ENCODE assay signal across 19 cellular contexts in the genomic region with DNA sequence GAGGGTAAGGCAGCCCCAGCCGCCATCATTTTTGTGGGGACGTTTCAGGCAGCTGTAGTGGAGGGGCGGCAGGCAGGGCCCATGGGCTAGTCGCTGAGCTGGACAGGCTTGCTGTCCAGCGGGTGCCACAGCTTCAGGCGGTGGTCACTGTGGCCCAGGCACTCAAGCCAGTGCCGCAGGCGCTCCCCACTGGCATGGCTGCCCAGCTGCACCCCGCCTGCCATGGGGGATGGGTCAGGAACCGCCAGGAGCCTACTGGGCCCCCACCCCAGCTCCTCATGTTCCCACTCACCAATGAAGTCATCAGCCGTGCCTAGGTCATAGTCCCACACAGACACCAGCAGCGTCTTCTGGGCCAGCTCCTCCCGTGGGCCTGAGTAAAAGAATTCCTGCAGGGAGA. TPM values are rescaled to one million over a fixed set of nuclear protein-coding genes. Genes with fewer than 3 reads are reported as not detected.
DNase-seq lines count a peak whose midpoint lies in the region; ATAC-seq and TF ChIP-seq lines count a peak whose summit lies in the region.
"Had no signal": no experiment of that assay in that cellular context is flagged by ENCODE, and none has a peak within 500 bp of the region (broad histone marks: within the 10 kb centered on the region; RNA-seq: fewer than 3 reads in every experiment).

No MANE protein-coding gene starts in this region.

- H3K27ac ChIP-seq in transverse colon = no peak overlapping the region

- H3K9me3 Mint-ChIP-seq in activated naive CD4-positive, alpha-beta T cell treated with anti-CD3 and anti-CD28 coated beads, Interleukin-2, amount 10 ng/mL, durations not matched to agents 7 days and 5 days = no peaks in the 10 kb centered on the region
- H3K9me3 Mint-ChIP-seq in activated CD4-positive, alpha-beta memory T cell treated with anti-CD3 and anti-CD28 coated beads, Interleukin-2, amount 10 ng/mL, durations not matched to agents 7 days and 5 days = no peaks in the 10 kb centered on the region
- no peaks in the 10 kb centered on the region for H3K9me3 Mint-ChIP-seq in effector memory CD8-positive, alpha-beta T cell

- no peak overlapping the region for H3K4me3 ChIP-seq in transverse colon

- peaks cover 14% of the 10 kb centered on the region for H3K27me3 Mint-ChIP-seq in activated naive CD4-positive, alpha-beta T cell treated with anti-CD3 and anti-CD28 coated beads, Interleukin-2, amount 10 ng/mL, durations not matched to agents 7 days and 5 days
- no peaks in the 10 kb centered on the region for H3K27me3 Mint-ChIP-seq in activated CD4-positive, alpha-beta memory T cell treated with anti-CD3 and anti-CD28 coated beads, Interleukin-2, amount 10 ng/mL, durations not matched to agents 7 days and 5 days
- no peaks in the 10 kb centered on the region for H3K27me3 Mint-ChIP-seq in effector memory CD8-positive, alpha-beta T cell

- no peak overlapping the region for H3K4me3 Mint-ChIP-seq in activated naive CD4-positive, alpha-beta T cell treated with anti-CD3 and anti-CD28 coated beads, Interleukin-2, amount 10 ng/mL, durations not matched to agents 7 days and 5 days
- no peak overlapping the region for H3K4me3 Mint-ChIP-seq in activated CD4-positive, alpha-beta memory T cell treated with anti-CD3 and anti-CD28 coated beads, Interleukin-2, amount 10 ng/mL, durations not matched to agents 7 days and 5 days
- peak overlapping the region in 1 of 2 donors; percentile 17 for H3K4me3 Mint-ChIP-seq in effector memory CD8-positive, alpha-beta T cell

- H3K27ac Mint-ChIP-seq in activated naive CD4-positive, alpha-beta T cell treated with anti-CD3 and anti-CD28 coated beads, Interleukin-2, amount 10 ng/mL, durations not matched to agents 7 days and 5 days = peak overlapping the region; percentile 98
- peak overlapping the region; percentile 96 for H3K27ac Mint-ChIP-seq in activated CD4-positive, alpha-beta memory T cell treated with anti-CD3 and anti-CD28 coated beads, Interleukin-2, amount 10 ng/mL, durations not matched to agents 7 days and 5 days
- peak overlapping the region; percentile 99 for H3K27ac Mint-ChIP-seq in effector memory CD8-positive, alpha-beta T cell

- POLR2A ChIA-PET in activated CD4-positive, alpha-beta memory T cell treated with anti-CD3 and anti-CD28 coated beads, Interleukin-2, amount 10 ng/mL, durations not matched to agents 7 days and 5 days (lab: Charles Lee) = interaction anchor here (1.5 to 3.8 kb wide), 7 partner anchors 14 to 259 kb away, joined by 4 to 38 read pairs (median 6); a partner anchor contains a TSS

- peaks cover 15% of the 10 kb centered on the region for H3K27me3 ChIP-seq in transverse colon

- TF ChIP-seq CTCF in transverse colon (IDR thresholded peaks at IDR 0.05) = no peak

- TF ChIP-seq EP300 in transverse colon (IDR thresholded peaks at IDR 0.05; ENCODE audit: low read depth) = no peak

- in situ Hi-C loops in transverse colon (cut with MboI; ENCODE audit: low pct_ligation_motif_present in 1 of 4, low pct_unique_long_range_greater_than_20kb in 1 of 4, low sequenced_read_pairs in 3 of 4) = no loop called here

- intact Hi-C loops in transverse colon (cut with DNase I; ENCODE audit: low total_unique reads) = no loop called here

- ATAC-seq in effector memory CD8-positive, alpha-beta T cell (replicated peaks) = no peak
- ATAC-seq in GM21737 (IDR thresholded peaks at IDR 0.05; ENCODE audit: unreplicated experiment) (no peak), HG02938 (IDR thresholded peaks at IDR 0.05; ENCODE audit: unreplicated experiment) (no peak)

- 90% methylated on average over 13 of the region's 13 CpGs; no CpG with 5 or more reads in 1 of the 2 donors for WGBS in transverse colon (ENCODE audit: low coverage in 1 of 2), 2 donors

- H3K4me1 Mint-ChIP-seq in activated naive CD4-positive, alpha-beta T cell treated with anti-CD3 and anti-CD28 coated beads, Interleukin-2, amount 10 ng/mL, durations not matched to agents 7 days and 5 days = peaks cover 47% of the 10 kb centered on the region
- peaks cover 46% of the 10 kb centered on the region for H3K4me1 Mint-ChIP-seq in activated CD4-positive, alpha-beta memory T cell treated with anti-CD3 and anti-CD28 coated beads, Interleukin-2, amount 10 ng/mL, durations not matched to agents 7 days and 5 days
- peaks cover 27 to 30% of the 10 kb centered on the region in 2 donors for H3K4me1 Mint-ChIP-seq in effector memory CD8-positive, alpha-beta T cell (ENCODE audit: low read depth in 2 of 2)

- H3K4me1 ChIP-seq in transverse colon = peaks cover 8 to 19% (median 16%) of the 10 kb centered on the region in 4 donors

- peaks cover 0 to 3% (median 0%) of the 10 kb centered on the region in 4 donors for H3K36me3 ChIP-seq in transverse colon

- TF ChIP-seq POLR2A in transverse colon (IDR thresholded peaks at IDR 0.05) = no peak

- H3K36me3 Mint-ChIP-seq in activated naive CD4-positive, alpha-beta T cell treated with anti-CD3 and anti-CD28 coated beads, Interleukin-2, amount 10 ng/mL, durations not matched to agents 7 days and 5 days = peaks cover 25% of the 10 kb centered on the region
- peaks cover 43% of the 10 kb centered on the region for H3K36me3 Mint-ChIP-seq in activated CD4-positive, alpha-beta memory T cell treated with anti-CD3 and anti-CD28 coated beads, Interleukin-2, amount 10 ng/mL, durations not matched to agents 7 days and 5 days (ENCODE audit: low read depth)
- H3K36me3 Mint-ChIP-seq in effector memory CD8-positive, alpha-beta T cell (ENCODE audit: insufficient read depth) = peaks cover 47% of the 10 kb centered on the region

- peak; percentile 19 for DNase-seq in activated naive CD4-positive, alpha-beta T cell treated with anti-CD3 and anti-CD28 coated beads, Interleukin-2, amount 10 ng/mL, durations not matched to agents 7 days and 5 days
- no peak for DNase-seq in activated naive CD4-positive, alpha-beta T cell treated with Interleukin-2 at 50 U/mL for 16 hours
- no peak for DNase-seq in activated CD4-positive, alpha-beta memory T cell treated with anti-CD3 and anti-CD28 coated beads, Interleukin-2, amount 10 ng/mL, durations not matched to agents 7 days and 5 days
- no peak for DNase-seq in effector memory CD8-positive, alpha-beta T cell
- DNase-seq in transverse colon (no peak), SKM-1 (lab: John Stamatoyannopoulos, UW; ENCODE audit: unreplicated experiment) (no peak)
- DNase-seq: activated CD4-positive, CD25-positive, alpha-beta regulatory T cell; activated T-cell treated with anti-CD3 and anti-CD28 coated beads for 4 hours; anterior cingulate cortex; Caco-2; hypothalamus; mesenchymal stem cell; NCI-H146; NCI-H345; stimulated activated naive CD4-positive, alpha-beta T cell treated with Interleukin-2 at 50 U/mL for 16 hours had no signal

- CTCF ChIA-PET in activated naive CD4-positive, alpha-beta T cell treated with anti-CD3 and anti-CD28 coated beads, Interleukin-2, amount 10 ng/mL, durations not matched to agents 7 days and 5 days (lab: Charles Lee) = no interaction called here
- CTCF ChIA-PET in activated CD4-positive, alpha-beta memory T cell treated with anti-CD3 and anti-CD28 coated beads, Interleukin-2, amount 10 ng/mL, durations not matched to agents 7 days and 5 days (lab: Charles Lee) = interaction anchor here (4.0 kb wide), 1 partner anchor 17 kb away, joined by 57 read pairs; a partner anchor contains a TSS

- H3K9me3 ChIP-seq in transverse colon = no peaks in the 10 kb centered on the region
- H3K9me3 ChIP-seq: Caco-2 had no signal

RNA-seq across cellular contexts. Expression of a gene that starts 6.0 kb away (rescaled TPM):
- total RNA-seq in activated CD4-positive, alpha-beta memory T cell treated with anti-CD3 and anti-CD28 coated beads, Interleukin-2, amount 10 ng/mL, durations not matched to agents 7 days and 5 days = 100 to 1,000 TPM; 174 to 193 TPM
- 100 to 1,000 TPM; 421 to 762 (median 554) TPM for total RNA-seq in transverse colon

RNA-seq across cellular contexts. Expression of a gene that starts 17.0 kb away (rescaled TPM):
- 10 to 100 TPM in 1 of 2 experiments, 1 to 10 TPM in 1; 9.3 to 10.8 TPM for total RNA-seq in activated CD4-positive, alpha-beta memory T cell treated with anti-CD3 and anti-CD28 coated beads, Interleukin-2, amount 10 ng/mL, durations not matched to agents 7 days and 5 days
- total RNA-seq in transverse colon = 10 to 100 TPM; 21.3 to 68.5 (median 26.9) TPM

RNA-seq across cellular contexts. Expression of a gene that starts 26.8 kb away (rescaled TPM):
- total RNA-seq in activated CD4-positive, alpha-beta memory T cell treated with anti-CD3 and anti-CD28 coated beads, Interleukin-2, amount 10 ng/mL, durations not matched to agents 7 days and 5 days = not detected
- 10 to 100 TPM in 2 of 4 donors, 1 to 10 TPM in 1, not detected in 1; 1.3 to 16.5 (median 15.0) TPM for total RNA-seq in transverse colon
- total RNA-seq: Caco-2; kidney epithelial cell; T-helper 1 cell treated with Interleukin-12 subunit alpha and Interleukin-12 subunit beta and Interleukin-4 antibody, amounts not matched to agents 30 ng/mL and 1 ng/mL, for 36 hours had no signal

RNA-seq across cellular contexts. Expression of a gene that starts 29.1 kb away (rescaled TPM):
- total RNA-seq in activated CD4-positive, alpha-beta memory T cell treated with anti-CD3 and anti-CD28 coated beads, Interleukin-2, amount 10 ng/mL, durations not matched to agents 7 days and 5 days = 100 to 1,000 TPM; 195 to 198 TPM
- 100 to 1,000 TPM; 166 to 578 (median 537) TPM for total RNA-seq in transverse colon

RNA-seq across cellular contexts. Expression of a gene that starts 37.8 kb away (rescaled TPM):
- under 1 TPM; 0.18 to 0.25 TPM for total RNA-seq in activated CD4-positive, alpha-beta memory T cell treated with anti-CD3 and anti-CD28 coated beads, Interleukin-2, amount 10 ng/mL, durations not matched to agents 7 days and 5 days
- total RNA-seq in transverse colon = 10 to 100 TPM in 3 of 4 donors, 1 to 10 TPM in 1; 4.1 to 29.4 (median 11.8) TPM
- total RNA-seq: T-helper 1 cell treated with Interleukin-12 subunit alpha and Interleukin-12 subunit beta and Interleukin-4 antibody, amounts not matched to agents 30 ng/mL and 1 ng/mL, for 36 hours had no signal
